Comparison of ENCODE assay signal across 16 cellular contexts in the genomic region with DNA sequence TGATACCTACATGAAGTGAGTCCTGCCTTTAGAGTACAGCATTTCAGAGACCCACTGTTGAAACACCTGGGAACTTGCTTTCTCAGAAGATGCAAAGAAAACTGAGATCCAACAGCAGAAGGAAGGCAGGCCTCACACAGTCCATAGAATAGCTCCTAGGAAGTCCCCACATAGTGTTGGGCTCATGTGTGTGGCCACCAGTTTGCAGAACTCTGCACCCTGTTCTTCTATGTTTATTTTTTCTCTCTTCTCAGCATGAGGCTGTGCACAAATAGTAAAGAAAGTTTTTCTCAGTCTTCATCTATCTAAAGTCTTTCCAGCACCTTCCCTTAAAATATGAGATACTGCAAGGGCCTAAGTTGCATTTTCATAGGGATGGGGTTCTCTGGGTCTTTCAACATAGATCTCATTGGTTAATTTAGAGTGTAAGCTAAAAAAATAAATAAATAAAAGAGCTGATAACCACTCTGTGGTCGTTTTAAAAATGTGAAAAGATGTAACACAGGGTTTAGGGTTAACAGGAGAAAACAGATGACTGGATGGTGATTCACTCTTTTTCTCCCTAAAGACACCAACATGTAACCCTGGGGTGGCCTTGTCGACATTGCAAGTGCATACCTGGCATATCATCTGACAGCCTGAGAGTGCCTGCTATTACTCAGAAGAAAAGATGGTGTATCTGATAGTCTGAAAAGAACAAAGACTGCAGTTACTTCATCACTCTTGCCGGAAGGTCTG.
DNase-seq lines count a peak whose midpoint lies in the region; ATAC-seq and TF ChIP-seq lines count a peak whose summit lies in the region.
"Had no signal": no experiment of that assay in that cellular context is flagged by ENCODE, and none has a peak within 500 bp of the region (broad histone marks: within the 10 kb centered on the region; RNA-seq: fewer than 3 reads in every experiment).

No MANE protein-coding gene starts in this region.

- no peak overlapping the region for H3K4me3 Mint-ChIP-seq in Caco-2 (ENCODE audit: unreplicated experiment)
- H3K4me3 Mint-ChIP-seq in activated naive CD4-positive, alpha-beta T cell treated with anti-CD3 and anti-CD28 coated beads, Interleukin-2, amount 10 ng/mL, durations not matched to agents 7 days and 5 days, result no peak overlapping the region
- H3K4me3 Mint-ChIP-seq: CD14-positive monocyte; memory B cell; stimulated activated memory B cell treated with anti-CD40 and anti-IgM and Interleukin-4, amounts not matched to agents 10 μg/mL and 1 μg/mL and 100 μg/mL, for 72 hours had no signal

- peaks cover 17% of the 10 kb centered on the region for H3K4me1 Mint-ChIP-seq in Caco-2 (ENCODE audit: low read depth, unreplicated experiment)
- H3K4me1 Mint-ChIP-seq in activated naive CD4-positive, alpha-beta T cell treated with anti-CD3 and anti-CD28 coated beads, Interleukin-2, amount 10 ng/mL, durations not matched to agents 7 days and 5 days, result no peaks in the 10 kb centered on the region
- H3K4me1 Mint-ChIP-seq: memory B cell; stimulated activated memory B cell treated with anti-CD40 and anti-IgM and Interleukin-4, amounts not matched to agents 10 μg/mL and 1 μg/mL and 100 μg/mL, for 72 hours had no signal

- H3K36me3 ChIP-seq in Caco-2 (ENCODE audit: control insufficient read depth, insufficient read depth, low read length), result no peaks in the 10 kb centered on the region
- H3K36me3 ChIP-seq: heart right ventricle had no signal

- no peak for ATAC-seq in HG03095 (IDR thresholded peaks at IDR 0.05; ENCODE audit: unreplicated experiment)
- ATAC-seq: heart right ventricle; stimulated activated memory B cell treated with anti-CD40 and anti-IgM and Interleukin-4, amounts not matched to agents 10 μg/mL and 1 μg/mL and 100 μg/mL, for 72 hours had no signal

- peaks cover 18% of the 10 kb centered on the region for H3K9me3 Mint-ChIP-seq in Caco-2 (ENCODE audit: unreplicated experiment)
- no peaks in the 10 kb centered on the region for H3K9me3 Mint-ChIP-seq in activated naive CD4-positive, alpha-beta T cell treated with anti-CD3 and anti-CD28 coated beads, Interleukin-2, amount 10 ng/mL, durations not matched to agents 7 days and 5 days
- H3K9me3 Mint-ChIP-seq: memory B cell; stimulated activated memory B cell treated with anti-CD40 and anti-IgM and Interleukin-4, amounts not matched to agents 10 μg/mL and 1 μg/mL and 100 μg/mL, for 72 hours had no signal

- DNase-seq in Caco-2 (peak; percentile 13 to 42), HS-5 (ENCODE audit: low read depth) (peak; percentile 61), astrocyte of the hippocampus (ENCODE audit: low read depth, low spot score) (peak; percentile 74), kidney tubule cell (ENCODE audit: low spot score) (peak; percentile 81), ecto neural progenitor cell (ENCODE audit: low spot score) (no peak)
- no peak for DNase-seq in activated effector memory CD4-positive, alpha-beta T cell treated with Interleukin-2 at 50 U/mL for 16 hours
- DNase-seq in activated naive CD4-positive, alpha-beta T cell treated with anti-CD3 and anti-CD28 coated beads, Interleukin-2, amount 10 ng/mL, durations not matched to agents 7 days and 5 days, result no peak
- DNase-seq: heart right ventricle; NCI-H1092 treated with DMSO at 0.1 percent for 48 hours; NCI-H510A treated with DMSO at 0.1 percent for 48 hours; RPMI8226; stimulated activated CD4-positive, alpha-beta T cell treated with anti-CD3 and anti-CD28 coated beads, Interleukin-1b, Interleukin-23, amount 100 ng/mL, for 48 hours had no signal

- no peaks in the 10 kb centered on the region for H3K27me3 ChIP-seq in Caco-2 (replicated peaks; ENCODE audit: control insufficient read depth, insufficient read depth, low read length)
- H3K27me3 ChIP-seq: heart right ventricle had no signal

- POLR2A ChIA-PET in Caco-2 (lab: Charles Lee), result no interaction called here

- no peaks in the 10 kb centered on the region for H3K36me3 Mint-ChIP-seq in Caco-2 (ENCODE audit: insufficient read depth, unreplicated experiment)
- no peaks in the 10 kb centered on the region for H3K36me3 Mint-ChIP-seq in activated naive CD4-positive, alpha-beta T cell treated with anti-CD3 and anti-CD28 coated beads, Interleukin-2, amount 10 ng/mL, durations not matched to agents 7 days and 5 days
- H3K36me3 Mint-ChIP-seq: CD14-positive monocyte; memory B cell; stimulated activated memory B cell treated with anti-CD40 and anti-IgM and Interleukin-4, amounts not matched to agents 10 μg/mL and 1 μg/mL and 100 μg/mL, for 72 hours had no signal

- H3K4me1 ChIP-seq in Caco-2, result peaks cover 10% of the 10 kb centered on the region; the same call in 1 of the 2 replicates
- H3K4me1 ChIP-seq: heart right ventricle had no signal

- no peaks in the 10 kb centered on the region for H3K27me3 Mint-ChIP-seq in Caco-2 (ENCODE audit: insufficient read depth, unreplicated experiment)
- H3K27me3 Mint-ChIP-seq in activated naive CD4-positive, alpha-beta T cell treated with anti-CD3 and anti-CD28 coated beads, Interleukin-2, amount 10 ng/mL, durations not matched to agents 7 days and 5 days, result no peaks in the 10 kb centered on the region
- H3K27me3 Mint-ChIP-seq: memory B cell; stimulated activated memory B cell treated with anti-CD40 and anti-IgM and Interleukin-4, amounts not matched to agents 10 μg/mL and 1 μg/mL and 100 μg/mL, for 72 hours had no signal

- no peaks in the 10 kb centered on the region for H3K9me3 ChIP-seq in Caco-2

- CTCF ChIA-PET in Caco-2 (lab: Charles Lee), result no interaction called here
- CTCF ChIA-PET in activated naive CD4-positive, alpha-beta T cell treated with anti-CD3 and anti-CD28 coated beads, Interleukin-2, amount 10 ng/mL, durations not matched to agents 7 days and 5 days (lab: Charles Lee), result no interaction called here

- intact Hi-C loops in Caco-2 (cut with micrococcal nuclease; ENCODE audit: unreplicated experiment), result no loop called here

- H3K27ac Mint-ChIP-seq in Caco-2 (ENCODE audit: unreplicated experiment), result peak overlapping the region; percentile 7
- no peak overlapping the region for H3K27ac Mint-ChIP-seq in activated naive CD4-positive, alpha-beta T cell treated with anti-CD3 and anti-CD28 coated beads, Interleukin-2, amount 10 ng/mL, durations not matched to agents 7 days and 5 days
- H3K27ac Mint-ChIP-seq: CD14-positive monocyte; memory B cell; stimulated activated memory B cell treated with anti-CD40 and anti-IgM and Interleukin-4, amounts not matched to agents 10 μg/mL and 1 μg/mL and 100 μg/mL, for 72 hours had no signal

- no peak for TF ChIP-seq CTCF in Caco-2 (IDR thresholded peaks at IDR 0.05; ENCODE audit: insufficient read depth in 1 of 2, low read depth in 1 of 2, low read length in 1 of 2, severe bottlenecking in 1 of 2, unreplicated experiment in 1 of 2)

- BruUV-seq in Caco-2 (replicated peaks; lab: Mats Ljungman, UMichigan), result no TSS peak

- no peak overlapping the region for H3K4me3 ChIP-seq in Caco-2 (ENCODE audit: low read depth, low read length)
- H3K4me3 ChIP-seq: heart right ventricle had no signal

Comparison
In these comparisons a context has a peak if more than half of its experiments do, and no peak if none do; other contexts are left out.
1. DNase-seq: peak in Caco-2 (2 of 2), HS-5 (single experiment), astrocyte of the hippocampus (single experiment) and kidney tubule cell (single experiment); none in ecto neural progenitor cell (single experiment), activated effector memory CD4-positive, alpha-beta T cell treated with Interleukin-2 at 50 U/mL for 16 hours (single experiment) and activated naive CD4-positive, alpha-beta T cell treated with anti-CD3 and anti-CD28 coated beads, Interleukin-2, amount 10 ng/mL, durations not matched to agents 7 days and 5 days (single experiment).